ENCODE assay signal across 16 cellular contexts in the genomic region with DNA sequence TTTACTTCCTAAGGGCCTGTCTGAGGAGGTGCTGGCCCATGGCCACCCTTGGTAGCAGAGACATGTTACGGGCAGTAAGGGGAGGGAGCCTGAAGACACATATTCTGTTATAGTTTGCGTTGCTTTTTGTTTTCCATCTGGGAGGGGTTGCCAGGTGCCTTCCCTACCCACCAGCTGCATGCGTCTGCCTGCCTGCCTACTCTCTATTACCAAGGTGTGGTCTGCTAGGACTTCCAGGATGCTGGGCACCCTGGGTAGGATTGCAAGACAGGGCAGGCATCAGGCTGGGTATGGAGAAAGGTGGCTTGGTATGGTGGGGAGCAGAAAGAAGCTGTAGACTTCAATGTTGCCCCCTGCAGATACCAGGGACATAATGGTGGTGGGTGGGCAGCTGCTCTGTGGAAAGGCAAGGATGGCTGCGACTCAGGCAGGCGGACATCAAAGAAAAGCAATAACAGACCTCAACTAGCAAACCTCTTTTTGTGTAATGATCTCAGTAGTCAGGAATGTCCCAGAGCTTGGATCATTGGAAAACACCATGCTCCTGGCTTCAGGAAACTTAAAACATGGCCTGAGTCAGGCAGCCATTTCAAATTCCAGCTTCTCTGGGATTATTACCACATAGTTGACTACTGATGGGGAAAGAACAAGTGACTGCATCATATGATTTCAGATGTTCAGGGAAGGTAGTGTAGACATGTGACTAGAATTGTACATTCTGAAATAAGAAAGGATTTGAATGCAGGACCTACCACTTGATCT.
A peak's percentile ranks its signal among the peaks of the same experiment; 100 is the strongest.
DNase-seq lines count a peak whose midpoint lies in the region; ATAC-seq, FAIRE-seq and TF ChIP-seq lines count a peak whose summit lies in the region.
"Had no signal": no experiment of that assay in that cellular context is flagged by ENCODE, and none has a peak within 500 bp of the region (broad histone marks: within the 10 kb centered on the region; RNA-seq: fewer than 3 reads in every experiment).

No MANE protein-coding gene starts in this region.

- POLR2A ChIA-PET in HepG2 (lab: Yijun Ruan, JAX), result no interaction called here

- CTCF ChIA-PET in HepG2 (lab: Yijun Ruan, JAX; ENCODE audit: low intra/inter-chr PET ratio, low total read pairs), result no interaction called here

- BruUV-seq in HepG2 (replicated peaks; lab: Mats Ljungman, UMichigan), result no TSS peak

- H3K4me1 ChIP-seq in HepG2 (ENCODE audit: insufficient read depth, low read length) (no peaks in the 10 kb centered on the region), right lobe of liver (no peaks in the 10 kb centered on the region)
- H3K4me1 ChIP-seq: A549, gastroesophageal sphincter had no signal

- TF ChIP-seq CTCF in HepG2 (CRISPR knock-in tag; IDR thresholded peaks at IDR 0.05) (no peak), right lobe of liver (IDR thresholded peaks at IDR 0.05) (no peak), bronchial epithelial cell (IDR thresholded peaks at IDR 0.05; ENCODE audit: insufficient read depth, low read length, severe bottlenecking) (no peak), kidney epithelial cell (IDR thresholded peaks at IDR 0.05; ENCODE audit: insufficient read depth, low read length, poor library complexity, severe bottlenecking) (no peak)

- H3K9ac ChIP-seq in HepG2 (ENCODE audit: insufficient read depth, low read depth, low read length), result no peak overlapping the region

- H3K9me3 ChIP-seq in HepG2 (ENCODE audit: low read length) (no peaks in the 10 kb centered on the region), right lobe of liver (no peaks in the 10 kb centered on the region)
- H3K9me3 ChIP-seq: A549, SJSA1 had no signal

- no peaks in the 10 kb centered on the region for H3K79me2 ChIP-seq in HepG2 (ENCODE audit: insufficient read depth, low read length)

- no peaks in the 10 kb centered on the region for H4K20me1 ChIP-seq in HepG2 (ENCODE audit: insufficient read depth, low read length)

- in situ Hi-C loops in HepG2 (cut with HindIII; ENCODE audit: extremely low pct_ligation_motif_present, low pct_unique_long_range_greater_than_20kb), result no loop called here

- H2AFZ ChIP-seq in HepG2 (ENCODE audit: low read length), result no peak overlapping the region

- intact Hi-C loops in HepG2 (cut with micrococcal nuclease; ENCODE audit: unreplicated experiment) (no loop called here), right lobe of liver (cut with DNase I) (no loop called here)

- H3K27me3 ChIP-seq in HepG2 (ENCODE audit: control insufficient read depth in 1 of 2, insufficient read depth in 2 of 2, low read length in 2 of 2) (peaks cover 0 to 3% of the 10 kb centered on the region in 2 experiments; a peak in 2 of 5 replicates), right lobe of liver (no peaks in the 10 kb centered on the region), bronchial epithelial cell (ENCODE audit: control insufficient read depth, insufficient read depth, low read length) (no peaks in the 10 kb centered on the region), kidney epithelial cell (ENCODE audit: control insufficient read depth, insufficient read depth, low read length) (no peaks in the 10 kb centered on the region)
- H3K27me3 ChIP-seq: SJSA1 had no signal

- DNase-seq in HepG2 (ENCODE audit: low spot score) (peak; percentile 5), right lobe of liver (no peak), bronchial epithelial cell (ENCODE audit: low read depth) (peak; percentile 97), kidney epithelial cell (ENCODE audit: low read depth) (peak; percentile 91), GM19240 (ENCODE audit: insufficient read length, low spot score) (no peak), NCI-H774 (lab: John Stamatoyannopoulos, UW) (no peak)
- DNase-seq: activated T-cell treated with anti-CD3 and anti-CD28 coated beads, Interleukin-2, amount 50 U/mL, for 72 hours; MV-4-11; NCI-H510A treated with DMSO at 0.1 percent for 48 hours had no signal

- FAIRE-seq in HepG2 (lab: Jason Lieb, UNC) (no peak), bronchial epithelial cell (lab: Jason Lieb, UNC) (peak; percentile 91)
- FAIRE-seq: A549, GM18507 had no signal

- TF ChIP-seq EP300 in HepG2 (IDR thresholded peaks at IDR 0.05; ENCODE audit: low read depth in 2 of 2, low read length in 2 of 2), result no peak
- no peak for TF ChIP-seq EP300 in HepG2 (CRISPR knock-in tag; IDR thresholded peaks at IDR 0.05; ENCODE audit: borderline replicate concordance)

- H3K4me3 ChIP-seq in HepG2 (replicated peaks in 1 of 3; ENCODE audit: insufficient read depth in 1 of 3, low read depth in 2 of 3, low read length in 3 of 3), result no peak overlapping the region
- no peak overlapping the region for H3K4me3 ChIP-seq in right lobe of liver
- H3K4me3 ChIP-seq in bronchial epithelial cell (ENCODE audit: low read depth, low read length), result no peak overlapping the region
- H3K4me3 ChIP-seq in kidney epithelial cell (ENCODE audit: low read depth, low read length), result no peak overlapping the region
- H3K4me3 ChIP-seq: A549, gastroesophageal sphincter, lung, SJSA1 had no signal

- H3K4me2 ChIP-seq in HepG2 (ENCODE audit: low read depth, low read length), result no peak overlapping the region
- H3K4me2 ChIP-seq: A549 had no signal

- no peak for TF ChIP-seq RAD21 in HepG2 (CRISPR knock-in tag; IDR thresholded peaks at IDR 0.05)

- H3K27ac ChIP-seq in HepG2 (ENCODE audit: extremely low read length, insufficient read depth, low read length) (no peak overlapping the region), right lobe of liver (no peak overlapping the region)
- H3K27ac ChIP-seq: A549, gastroesophageal sphincter, SJSA1 had no signal

- TF ChIP-seq POLR2A in HepG2 (IDR thresholded peaks at IDR 0.05; ENCODE audit: insufficient read depth in 1 of 2, low read depth in 2 of 2, low read length in 2 of 2) (no peak), right lobe of liver (IDR thresholded peaks at IDR 0.05) (no peak)

- no peak for ATAC-seq in HepG2
- no peak for ATAC-seq in right lobe of liver
- no peak for ATAC-seq in GM21360 (IDR thresholded peaks at IDR 0.05; ENCODE audit: unreplicated experiment)
- no peak for ATAC-seq in HG03280 (IDR thresholded peaks at IDR 0.05; ENCODE audit: unreplicated experiment)
- ATAC-seq: A549; activated T-cell treated with anti-CD3 and anti-CD28 coated beads, Interleukin-2, amount 50 U/mL, for 72 hours; gastroesophageal sphincter had no signal

- H3K36me3 ChIP-seq in HepG2 (replicated peaks in 1 of 2; ENCODE audit: control insufficient read depth in 1 of 2, insufficient read depth in 2 of 2, low read length in 2 of 2) (no peaks in the 10 kb centered on the region), right lobe of liver (no peaks in the 10 kb centered on the region), bronchial epithelial cell (ENCODE audit: control insufficient read depth, insufficient read depth, low read length) (no peaks in the 10 kb centered on the region), kidney epithelial cell (ENCODE audit: control insufficient read depth, insufficient read depth, low read length) (no peaks in the 10 kb centered on the region)
- H3K36me3 ChIP-seq: gastroesophageal sphincter, SJSA1 had no signal

- 12% methylated on average over 5 of the region's 5 CpGs for WGBS in HepG2 (ENCODE audit: low lambda C conversion rate)
- WGBS in right lobe of liver (ENCODE audit: insufficient coverage, low coverage, low lambda C conversion rate, missing lambda C conversion rate), result 73% methylated on average over 5 of the region's 5 CpGs

TF ChIP-seq in HepG2, 621 proteins besides CTCF, POLR2A, EP300 and RAD21 (continues in another document):
- TF ChIP-seq NRL (CRISPR knock-in tag; IDR thresholded peaks at IDR 0.05; ENCODE audit: borderline replicate concordance) (no peak), ZNF777 (CRISPR knock-in tag; IDR thresholded peaks at IDR 0.05) (no peak), TBX2 (CRISPR knock-in tag; IDR thresholded peaks at IDR 0.05; ENCODE audit: borderline replicate concordance) (no peak), ARNTL (CRISPR knock-in tag; IDR thresholded peaks at IDR 0.05) (no peak), ZXDC (CRISPR knock-in tag; IDR thresholded peaks at IDR 0.05) (no peak), RFX3 (CRISPR knock-in tag; IDR thresholded peaks at IDR 0.05) (no peak), MIXL1 (CRISPR knock-in tag; IDR thresholded peaks at IDR 0.05) (no peak), NFRKB (IDR thresholded peaks at IDR 0.05) (no peak), TRIM24 (CRISPR knock-in tag; IDR thresholded peaks at IDR 0.05) (no peak), ZNF33A (CRISPR knock-in tag; IDR thresholded peaks at IDR 0.05; ENCODE audit: borderline replicate concordance) (no peak), TEAD2 (CRISPR knock-in tag; IDR thresholded peaks at IDR 0.05) (no peak)

Comparison
In these comparisons a context has a peak if more than half of its experiments do, and no peak if none do; other contexts are left out.
1. DNase-seq: peak in HepG2 (single experiment), bronchial epithelial cell (single experiment) and kidney epithelial cell (single experiment); none in right lobe of liver (0 of 3), GM19240 (single experiment) and NCI-H774 (single experiment).